Comparison of ENCODE assay signal across 22 cellular contexts in the genomic region with DNA sequence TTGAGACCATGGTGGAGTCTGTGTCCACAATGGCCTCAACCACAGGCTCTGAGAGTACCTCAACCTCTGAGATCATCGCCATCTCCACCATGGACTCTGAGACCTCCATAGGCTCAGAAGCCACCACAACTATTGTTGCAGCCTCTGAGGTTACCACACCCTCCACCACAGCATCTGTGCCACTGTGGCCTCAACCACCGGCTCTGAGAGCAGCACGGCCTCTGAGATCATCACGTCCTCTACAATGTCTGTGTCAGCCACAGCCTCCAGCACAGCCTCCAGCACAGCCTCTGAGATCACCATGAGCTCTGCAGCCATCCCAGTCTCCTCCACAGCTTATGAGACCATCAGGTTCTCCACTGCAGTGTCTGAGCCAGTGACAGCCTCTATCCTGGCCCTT. TPM values are rescaled to one million over a fixed set of nuclear protein-coding genes. Genes with fewer than 3 reads are reported as not detected.
DNase-seq lines count a peak whose midpoint lies in the region; ATAC-seq, FAIRE-seq and TF ChIP-seq lines count a peak whose summit lies in the region.
"Had no signal": no experiment of that assay in that cellular context is flagged by ENCODE, and none has a peak within 500 bp of the region (broad histone marks: within the 10 kb centered on the region; RNA-seq: fewer than 3 reads in every experiment).

No MANE protein-coding gene starts in this region.

- no peaks in the 10 kb centered on the region for H3K9me3 Mint-ChIP-seq in CD8-positive, alpha-beta T cell
- no peaks in the 10 kb centered on the region for H3K9me3 Mint-ChIP-seq in activated CD8-positive, alpha-beta T cell treated with anti-CD3 and anti-CD28 coated beads for 36 hours
- H3K9me3 Mint-ChIP-seq in Calu3 (ENCODE audit: low read depth, unreplicated experiment), result peaks cover 2% of the 10 kb centered on the region
- H3K9me3 Mint-ChIP-seq: activated B cell treated with CpG ODN at 0.5 μM for 24 hours; naive thymus-derived CD8-positive, alpha-beta T cell had no signal

- H3K27me3 ChIP-seq in CD8-positive, alpha-beta T cell (ENCODE audit: insufficient read depth, low read length), result no peaks in the 10 kb centered on the region

- H3K9me3 ChIP-seq in CD8-positive, alpha-beta T cell (ENCODE audit: low read length), result no peaks in the 10 kb centered on the region
- H3K9me3 ChIP-seq: Caco-2, heart left ventricle had no signal

- peak overlapping the region; percentile 41 for H3K27ac Mint-ChIP-seq in CD8-positive, alpha-beta T cell
- H3K27ac Mint-ChIP-seq in activated CD8-positive, alpha-beta T cell treated with anti-CD3 and anti-CD28 coated beads for 36 hours, result no peak overlapping the region
- no peak overlapping the region for H3K27ac Mint-ChIP-seq in Calu3 (ENCODE audit: unreplicated experiment)
- H3K27ac Mint-ChIP-seq: activated B cell treated with CpG ODN at 0.5 μM for 24 hours had no signal

- ATAC-seq in CD8-positive, alpha-beta T cell, result peak; percentile 14
- peak; percentile 51 for ATAC-seq in activated CD8-positive, alpha-beta T cell treated with anti-CD3 and anti-CD28 coated beads for 36 hours
- ATAC-seq in esophagus mucosa, result peak; percentile 22
- ATAC-seq: naive thymus-derived CD8-positive, alpha-beta T cell had no signal

- BruUV-seq in Calu3 (replicated peaks; lab: Mats Ljungman, UMichigan), result no TSS peak

- no peak overlapping the region for H3K4me3 Mint-ChIP-seq in CD8-positive, alpha-beta T cell
- no peak overlapping the region for H3K4me3 Mint-ChIP-seq in activated CD8-positive, alpha-beta T cell treated with anti-CD3 and anti-CD28 coated beads for 36 hours
- H3K4me3 Mint-ChIP-seq in Calu3 (ENCODE audit: low read depth, unreplicated experiment), result no peak overlapping the region
- H3K4me3 Mint-ChIP-seq: activated B cell treated with CpG ODN at 0.5 μM for 24 hours had no signal

- peaks cover 18% of the 10 kb centered on the region for H3K27me3 Mint-ChIP-seq in CD8-positive, alpha-beta T cell (ENCODE audit: low read depth)
- peaks cover 20% of the 10 kb centered on the region for H3K27me3 Mint-ChIP-seq in activated CD8-positive, alpha-beta T cell treated with anti-CD3 and anti-CD28 coated beads for 36 hours
- peaks cover 20% of the 10 kb centered on the region for H3K27me3 Mint-ChIP-seq in Calu3 (ENCODE audit: unreplicated experiment)

- peaks cover 8% of the 10 kb centered on the region for H3K4me1 Mint-ChIP-seq in CD8-positive, alpha-beta T cell (ENCODE audit: low read depth)
- H3K4me1 Mint-ChIP-seq in activated CD8-positive, alpha-beta T cell treated with anti-CD3 and anti-CD28 coated beads for 36 hours (ENCODE audit: low read depth), result peaks cover 9% of the 10 kb centered on the region
- peaks cover 28% of the 10 kb centered on the region for H3K4me1 Mint-ChIP-seq in Calu3 (ENCODE audit: low read depth, unreplicated experiment)
- H3K4me1 Mint-ChIP-seq: activated B cell treated with CpG ODN at 0.5 μM for 24 hours had no signal

- no peaks in the 10 kb centered on the region for H3K36me3 Mint-ChIP-seq in CD8-positive, alpha-beta T cell
- H3K36me3 Mint-ChIP-seq in activated CD8-positive, alpha-beta T cell treated with anti-CD3 and anti-CD28 coated beads for 36 hours (ENCODE audit: low read depth), result no peaks in the 10 kb centered on the region
- no peaks in the 10 kb centered on the region for H3K36me3 Mint-ChIP-seq in Calu3 (ENCODE audit: insufficient read depth, unreplicated experiment)
- H3K36me3 Mint-ChIP-seq: naive thymus-derived CD8-positive, alpha-beta T cell had no signal

- intact Hi-C loops in CD8-positive, alpha-beta T cell (cut with DNase I, micrococcal nuclease), result no loop called here
- intact Hi-C loops in activated CD8-positive, alpha-beta T cell treated with anti-CD3 and anti-CD28 coated beads for 36 hours (cut with micrococcal nuclease), result no loop called here
- intact Hi-C loops in Calu3 (cut with micrococcal nuclease; ENCODE audit: unreplicated experiment), result loop anchor here (5.0 kb wide), 1 partner anchor 47 kb away; no protein-coding TSS in a partner anchor

- peaks cover 6% of the 10 kb centered on the region for H3K4me1 ChIP-seq in CD8-positive, alpha-beta T cell (ENCODE audit: insufficient read depth, low read length)
- H3K4me1 ChIP-seq: Caco-2, heart left ventricle had no signal

- no peaks in the 10 kb centered on the region for H3K36me3 ChIP-seq in CD8-positive, alpha-beta T cell (ENCODE audit: insufficient read depth, low read length)
- H3K36me3 ChIP-seq: heart left ventricle had no signal

- H3K4me3 ChIP-seq in CD8-positive, alpha-beta T cell (ENCODE audit: low read depth, low read length), result no peak overlapping the region
- no peak overlapping the region for H3K4me3 ChIP-seq in foreskin fibroblast (ENCODE audit: low read depth in 1 of 2, low read length in 2 of 2)
- H3K4me3 ChIP-seq: heart left ventricle, lung, skin epidermis had no signal

- no peak for TF ChIP-seq POLR2A in H54 (IDR thresholded peaks at IDR 0.05; ENCODE audit: low read depth, low read length)

- CTCF ChIA-PET in CD8-positive, alpha-beta T cell (lab: Charles Lee), result no interaction called here
- CTCF ChIA-PET in activated CD8-positive, alpha-beta T cell treated with anti-CD3 and anti-CD28 coated beads for 36 hours (lab: Charles Lee), result no interaction called here
- CTCF ChIA-PET in Calu3 (lab: Charles Lee), result interaction anchor here (0.5 to 1.5 kb wide), 8 partner anchors 10 to 701 kb away, joined by 3 to 5 read pairs (median 3); a partner anchor contains a TSS

- no peak for DNase-seq in CD8-positive, alpha-beta T cell
- DNase-seq in HT1080 (ENCODE audit: low read depth), result peak; percentile 25
- DNase-seq in activated CD8-positive, alpha-beta T cell treated with anti-CD3 and anti-CD28 coated beads for 36 hours, result peak; percentile 45
- DNase-seq in Calu3, result no peak
- no peak for DNase-seq in H54 (ENCODE audit: insufficient read length, low spot score)
- DNase-seq in GM10266 (ENCODE audit: extremely low spot score), result no peak
- no peak for DNase-seq in foreskin fibroblast
- DNase-seq: activated B cell treated with CpG ODN at 0.5 μM for 24 hours; Caco-2; effector CD4-positive, alpha-beta T cell; heart left ventricle; naive thymus-derived CD8-positive, alpha-beta T cell; NCI-H1417 treated with DMSO at 0.1 percent for 48 hours; NCI-H345 had no signal

- POLR2A ChIA-PET in CD8-positive, alpha-beta T cell (lab: Charles Lee), result interaction anchor here (1.1 kb wide), 1 partner anchor 8 kb away, joined by 3 read pairs; no protein-coding TSS in a partner anchor
- POLR2A ChIA-PET in activated CD8-positive, alpha-beta T cell treated with anti-CD3 and anti-CD28 coated beads for 36 hours (lab: Charles Lee), result no interaction called here

- FAIRE-seq in H54 (lab: Jason Lieb, UNC), result no peak
- FAIRE-seq: G401.6, GM12891 had no signal

- no peak for TF ChIP-seq CTCF in CD8-positive, alpha-beta T cell (IDR thresholded peaks at IDR 0.05)
- no peak for TF ChIP-seq CTCF in activated CD8-positive, alpha-beta T cell treated with anti-CD3 and anti-CD28 coated beads for 36 hours (IDR thresholded peaks at IDR 0.05)
- TF ChIP-seq CTCF in Calu3 (IDR thresholded peaks at IDR 0.05; ENCODE audit: unreplicated experiment) (no peak), GM10266 (IDR thresholded peaks at IDR 0.05; ENCODE audit: control insufficient read depth, insufficient read depth, low read depth, missing control alignments) (no peak), foreskin fibroblast (IDR thresholded peaks at IDR 0.05; ENCODE audit: low read depth, low read length) (no peak)

- H3K27ac ChIP-seq in CD8-positive, alpha-beta T cell (ENCODE audit: low read depth, low read length), result no peak overlapping the region
- H3K27ac ChIP-seq: heart left ventricle, skin epidermis had no signal

RNA-seq across cellular contexts. Expression of a gene that starts 19.4 kb away (rescaled TPM):
- not detected for total RNA-seq in CD8-positive, alpha-beta T cell
- total RNA-seq in HT1080 (2014; rRNA removed; shearing (Covaris generic)), result not detected in 2 replicates
- not detected in 2 replicates for polyA plus RNA-seq in HT1080 (2015; cell fraction: cytosol; rRNA removed)
- not detected in 2 replicates for polyA plus RNA-seq in HT1080 (2015; cell fraction: nucleus; rRNA removed)
- not detected for total RNA-seq in activated CD8-positive, alpha-beta T cell treated with anti-CD3 and anti-CD28 coated beads for 36 hours
- total RNA-seq in esophagus mucosa, result 721 TPM
- total RNA-seq in Calu3 (2022), result not detected in 2 replicates
- total RNA-seq: activated B cell treated with CpG ODN at 0.5 μM for 24 hours; Caco-2; heart left ventricle; naive thymus-derived CD8-positive, alpha-beta T cell; posterior vena cava; T-helper 1 cell treated with Interleukin-12 subunit alpha and Interleukin-12 subunit beta and Interleukin-4 antibody, amounts not matched to agents 30 ng/mL and 1 ng/mL, for 36 hours had no signal
- polyA plus RNA-seq: naive thymus-derived CD8-positive, alpha-beta T cell had no signal

RNA-seq across cellular contexts. Expression of a gene that starts 23.3 kb away (rescaled TPM):
- total RNA-seq in CD8-positive, alpha-beta T cell, result not detected
- not detected in 2 replicates for total RNA-seq in HT1080 (2014; rRNA removed; shearing (Covaris generic))
- not detected in 2 replicates for polyA plus RNA-seq in HT1080 (2015; cell fraction: cytosol; rRNA removed)
- not detected in 2 replicates for polyA plus RNA-seq in HT1080 (2015; cell fraction: nucleus; rRNA removed)
- total RNA-seq in activated CD8-positive, alpha-beta T cell treated with anti-CD3 and anti-CD28 coated beads for 36 hours, result not detected
- 1.00 TPM for total RNA-seq in esophagus mucosa
- 0.07 and 0.15 TPM in 2 replicates for total RNA-seq in Calu3 (2022)
- total RNA-seq: activated B cell treated with CpG ODN at 0.5 μM for 24 hours; Caco-2; naive thymus-derived CD8-positive, alpha-beta T cell; posterior vena cava; T-helper 1 cell treated with Interleukin-12 subunit alpha and Interleukin-12 subunit beta and Interleukin-4 antibody, amounts not matched to agents 30 ng/mL and 1 ng/mL, for 36 hours had no signal
- polyA plus RNA-seq: naive thymus-derived CD8-positive, alpha-beta T cell had no signal

RNA-seq across cellular contexts. Expression of a gene that starts 32.1 kb away (rescaled TPM):
- not detected for total RNA-seq in CD8-positive, alpha-beta T cell
- not detected in 2 replicates for total RNA-seq in HT1080 (2014; rRNA removed; shearing (Covaris generic))
- not detected in 2 replicates for polyA plus RNA-seq in HT1080 (2015; cell fraction: cytosol; rRNA removed)
- not detected in 2 replicates for polyA plus RNA-seq in HT1080 (2015; cell fraction: nucleus; rRNA removed)
- total RNA-seq in activated CD8-positive, alpha-beta T cell treated with anti-CD3 and anti-CD28 coated beads for 36 hours, result not detected
- 9.0 TPM for total RNA-seq in esophagus mucosa
- total RNA-seq in Calu3 (2022), result 184 and 246 TPM in 2 replicates
- total RNA-seq: activated B cell treated with CpG ODN at 0.5 μM for 24 hours; heart left ventricle; naive thymus-derived CD8-positive, alpha-beta T cell; T-helper 1 cell treated with Interleukin-12 subunit alpha and Interleukin-12 subunit beta and Interleukin-4 antibody, amounts not matched to agents 30 ng/mL and 1 ng/mL, for 36 hours had no signal
- polyA plus RNA-seq: heart left ventricle had no signal

RNA-seq across cellular contexts. Expression of a gene that starts 46.2 kb away (rescaled TPM):
- not detected for total RNA-seq in CD8-positive, alpha-beta T cell
- total RNA-seq in HT1080 (2014; rRNA removed; shearing (Covaris generic)), result not detected in 2 replicates
- polyA plus RNA-seq in HT1080 (2015; cell fraction: cytosol; rRNA removed), result 0.02 TPM in 1 of 2 replicates, not detected in the other
- polyA plus RNA-seq in HT1080 (2015; cell fraction: nucleus; rRNA removed), result not detected in 2 replicates
- total RNA-seq in activated CD8-positive, alpha-beta T cell treated with anti-CD3 and anti-CD28 coated beads for 36 hours, result not detected
- total RNA-seq in esophagus mucosa (0.88 TPM), Calu3 (2022) (not detected in 2 replicates)
- total RNA-seq: activated B cell treated with CpG ODN at 0.5 μM for 24 hours; Caco-2; naive thymus-derived CD8-positive, alpha-beta T cell; posterior vena cava; T-helper 1 cell treated with Interleukin-12 subunit alpha and Interleukin-12 subunit beta and Interleukin-4 antibody, amounts not matched to agents 30 ng/mL and 1 ng/mL, for 36 hours had no signal
- polyA plus RNA-seq: adipose tissue; naive thymus-derived CD8-positive, alpha-beta T cell had no signal

RNA-seq across cellular contexts. Expression of a gene that starts 50.0 kb away (rescaled TPM):
- 10 to 100 TPM; 19.5 to 20.6 TPM for total RNA-seq in CD8-positive, alpha-beta T cell
- total RNA-seq in HT1080 (2014; rRNA removed; shearing (Covaris generic)), result 30.7 and 33.1 TPM in 2 replicates
- polyA plus RNA-seq in HT1080 (2015; cell fraction: cytosol; rRNA removed), result 18.1 and 19.5 TPM in 2 replicates
- 71.8 and 79.2 TPM in 2 replicates for polyA plus RNA-seq in HT1080 (2015; cell fraction: nucleus; rRNA removed)
- 10 to 100 TPM; 83.0 to 84.0 TPM for total RNA-seq in activated CD8-positive, alpha-beta T cell treated with anti-CD3 and anti-CD28 coated beads for 36 hours
- total RNA-seq in esophagus mucosa, result 26.3 TPM
- 33.0 and 34.2 TPM in 2 replicates for total RNA-seq in Calu3 (2022)

Comparison
In these comparisons a context has a peak if more than half of its experiments do, and no peak if none do; other contexts are left out.
1. DNase-seq: peak in HT1080 (single experiment) and activated CD8-positive, alpha-beta T cell treated with anti-CD3 and anti-CD28 coated beads for 36 hours (single experiment); none in CD8-positive, alpha-beta T cell (0 of 7), Calu3 (single experiment), H54 (single experiment), GM10266 (single experiment) and foreskin fibroblast (0 of 2).
2. RNA of a gene that starts 19.4 kb away (total RNA-seq): 721 TPM in esophagus mucosa (single experiment); not detected in Calu3, not detected in CD8-positive, alpha-beta T cell, not detected in HT1080 and not detected in activated CD8-positive, alpha-beta T cell treated with anti-CD3 and anti-CD28 coated beads for 36 hours; every median in the first group is over 100 times any median in the second.
3. RNA of a gene that starts 32.1 kb away (total RNA-seq): 184 to 246 TPM in Calu3; 9.0 TPM in esophagus mucosa (single experiment), not detected in CD8-positive, alpha-beta T cell, not detected in HT1080 and not detected in activated CD8-positive, alpha-beta T cell treated with anti-CD3 and anti-CD28 coated beads for 36 hours; every median in the first group is over 10 times any median in the second.
4. Peak in every context shown above with its lines, with median percentiles within 50 percentile points of each other: ATAC-seq.